Comparison of ENCODE assay signal across 19 cellular contexts in genomic region chr1:208077232-208077751, GRCh38.
DNase-seq lines count a peak whose midpoint lies in the region; ATAC-seq, FAIRE-seq and TF ChIP-seq lines count a peak whose summit lies in the region.
"Had no signal": no experiment of that assay in that cellular context is flagged by ENCODE, and none has a peak within 500 bp of the region (broad histone marks: within the 10 kb centered on the region; RNA-seq: fewer than 3 reads in every experiment).

No MANE protein-coding gene starts in this region.

- H3K36me3 ChIP-seq in GM12878 (ENCODE audit: control insufficient read depth in 2 of 2, insufficient read depth in 2 of 2, low read length in 1 of 2), result no peaks in the 10 kb centered on the region

- TF ChIP-seq CTCF in GM12878 (IDR thresholded peaks at IDR 0.05 in 2 of 3, conservative IDR thresholded peaks at IDR 0.05 in 1 of 3; ENCODE audit: control insufficient read depth in 2 of 3, extremely low read depth in 1 of 3, insufficient read depth in 1 of 3, low read depth in 3 of 3, low read length in 3 of 3) (no peak), nephron (IDR thresholded peaks at IDR 0.05; ENCODE audit: unreplicated experiment in 3 of 3) (no peak)

- no peak overlapping the region for H2AFZ ChIP-seq in GM12878 (ENCODE audit: control insufficient read depth, low read depth, low read length)
- H2AFZ ChIP-seq: hepatocyte had no signal

- no peak overlapping the region for H3K4me3 ChIP-seq in GM12878
- H3K4me3 ChIP-seq: hepatocyte, testis had no signal

- H3K4me3 Mint-ChIP-seq in nephron, result peak overlapping the region in 1 of 3 experiments; percentile 9
- H3K4me3 Mint-ChIP-seq: activated B cell treated with CpG ODN at 0.5 μM for 24 hours; activated CD8-positive, alpha-beta T cell treated with anti-CD3 and anti-CD28 coated beads, Interleukin-2, amount 10 ng/mL, durations not matched to agents 7 days and 5 days; activated naive CD8-positive, alpha-beta T cell; activated T-cell treated with anti-CD3 and anti-CD28 coated beads, Interleukin-2, amount 50 U/mL, for 24 hours; CD4-positive, CD25-positive, alpha-beta regulatory T cell; natural killer cell had no signal

- FAIRE-seq in GM12878 (lab: Jason Lieb, UNC), result no peak
- FAIRE-seq: colon had no signal

- no peak overlapping the region for H3K9ac ChIP-seq in GM12878 (ENCODE audit: control insufficient read depth, insufficient read depth, low read length)

- H3K9me3 Mint-ChIP-seq in nephron, result no peaks in the 10 kb centered on the region
- H3K9me3 Mint-ChIP-seq: activated B cell treated with CpG ODN at 0.5 μM for 24 hours; activated T-cell treated with anti-CD3 and anti-CD28 coated beads, Interleukin-2, amount 50 U/mL, for 24 hours; CD4-positive, CD25-positive, alpha-beta regulatory T cell; natural killer cell had no signal

- no peaks in the 10 kb centered on the region for H3K79me2 ChIP-seq in GM12878 (ENCODE audit: control insufficient read depth, insufficient read depth, low read length)
- H3K79me2 ChIP-seq: hepatocyte had no signal

- H3K9me3 ChIP-seq in GM12878 (replicated peaks; ENCODE audit: control insufficient read depth, insufficient read depth, low read length), result no peaks in the 10 kb centered on the region
- H3K9me3 ChIP-seq: testis had no signal

- TF ChIP-seq POLR2A in GM12878 (IDR thresholded peaks at IDR 0.05; ENCODE audit: low read depth, low read length), result no peak

- TF ChIP-seq EP300 in GM12878 (IDR thresholded peaks at IDR 0.05; ENCODE audit: borderline replicate concordance in 1 of 2, control insufficient read depth in 1 of 2, low read depth in 2 of 2, low read length in 2 of 2), result no peak

- peaks cover 55% of the 10 kb centered on the region for H3K4me1 Mint-ChIP-seq in nephron
- H3K4me1 Mint-ChIP-seq: activated B cell treated with CpG ODN at 0.5 μM for 24 hours; CD4-positive, CD25-positive, alpha-beta regulatory T cell; natural killer cell had no signal

- no TSS peak for BruUV-seq in GM12878 (replicated peaks; lab: Mats Ljungman, UMichigan)

- SMC1A ChIA-PET in GM12878 (lab: Charles Lee; ENCODE audit: uncharacterized antibody, unreplicated experiment), result no interaction called here

- POLR2A ChIA-PET in GM12878 (lab: Charles Lee), result no interaction called here

- WGBS in GM12878 (ENCODE audit: insufficient coverage, insufficient replicate concordance, low lambda C conversion rate, missing lambda C conversion rate), result 28% methylated on average over 12 of the region's 12 CpGs

- in situ Hi-C loops in GM12878 (cut with MboI), result no loop called here

- peaks cover 57% of the 10 kb centered on the region for H3K36me3 Mint-ChIP-seq in nephron (ENCODE audit: low read depth)
- H3K36me3 Mint-ChIP-seq: activated naive CD8-positive, alpha-beta T cell; CD4-positive, CD25-positive, alpha-beta regulatory T cell; natural killer cell had no signal

- H4K20me1 ChIP-seq in GM12878 (ENCODE audit: control insufficient read depth, insufficient read depth), result no peaks in the 10 kb centered on the region

- peaks cover 0 to 3% of the 10 kb centered on the region in 2 experiments; a peak in 3 of 4 replicates for H3K27me3 ChIP-seq in GM12878 (replicated peaks in 1 of 2; ENCODE audit: control insufficient read depth in 2 of 2, insufficient read depth in 2 of 2, low read length in 1 of 2)
- H3K27me3 ChIP-seq: hepatocyte, testis had no signal

- CTCF ChIA-PET in GM12878 (lab: Yijun Ruan, JAX), result no interaction called here

- intact Hi-C loops in GM12878 (cut with micrococcal nuclease; ENCODE audit: unreplicated experiment), result no loop called here

- peak; percentile 50 for DNase-seq in Ammon's horn (ENCODE audit: low spot score)
- peak; percentile 57 to 64 for DNase-seq in Kasumi-1 (lab: John Stamatoyannopoulos, UW)
- no peak for DNase-seq in GM12878 (ENCODE audit: low read depth, low spot score)
- no peak for DNase-seq in kidney glomerular epithelial cell (lab: John Stamatoyannopoulos, UW)
- DNase-seq in GDM1 (lab: John Stamatoyannopoulos, UW), result no peak
- DNase-seq in glomerular visceral epithelial cell (ENCODE audit: extremely low spot score), result no peak
- DNase-seq in activated CD4-positive, alpha-beta T cell treated with anti-CD3 and anti-CD28 coated beads, Interleukin-2, amount 50 U/mL, for 1 hour, result no peak
- DNase-seq: activated B cell treated with CpG ODN at 0.5 μM for 24 hours; activated CD8-positive, alpha-beta T cell treated with anti-CD3 and anti-CD28 coated beads, Interleukin-2, amount 10 ng/mL, durations not matched to agents 7 days and 5 days; activated T-cell treated with anti-CD3 and anti-CD28 coated beads, Interleukin-2, amount 50 U/mL, for 24 hours; CD4-positive, CD25-positive, alpha-beta regulatory T cell; KG1; natural killer cell; NCI-H510A; testis had no signal

- peak; percentile 31; the same call in 1 of the 3 replicates for ATAC-seq in GM12878
- ATAC-seq: activated CD8-positive, alpha-beta T cell treated with anti-CD3 and anti-CD28 coated beads, Interleukin-2, amount 10 ng/mL, durations not matched to agents 7 days and 5 days had no signal

- peaks cover 10% of the 10 kb centered on the region for H3K27me3 Mint-ChIP-seq in nephron (ENCODE audit: low read depth)
- H3K27me3 Mint-ChIP-seq: activated naive CD8-positive, alpha-beta T cell; activated T-cell treated with anti-CD3 and anti-CD28 coated beads, Interleukin-2, amount 50 U/mL, for 24 hours had no signal

- H3K4me1 ChIP-seq in GM12878 (ENCODE audit: control insufficient read depth, insufficient read depth, low read length), result no peaks in the 10 kb centered on the region

- TF ChIP-seq RAD21 in GM12878 (IDR thresholded peaks at IDR 0.05; ENCODE audit: insufficient read depth, low read depth, low read length), result no peak

- no peak overlapping the region for H3K4me2 ChIP-seq in GM12878 (ENCODE audit: control insufficient read depth, insufficient read depth)
- H3K4me2 ChIP-seq: hepatocyte had no signal

- peak overlapping the region in 2 of 3 experiments; percentile 48 to 63 for H3K27ac Mint-ChIP-seq in nephron
- H3K27ac Mint-ChIP-seq: activated B cell treated with CpG ODN at 0.5 μM for 24 hours; activated CD8-positive, alpha-beta T cell treated with anti-CD3 and anti-CD28 coated beads, Interleukin-2, amount 10 ng/mL, durations not matched to agents 7 days and 5 days; activated naive CD8-positive, alpha-beta T cell; activated T-cell treated with anti-CD3 and anti-CD28 coated beads, Interleukin-2, amount 50 U/mL, for 24 hours; CD4-positive, CD25-positive, alpha-beta regulatory T cell; natural killer cell had no signal

- RAD21 ChIA-PET in GM12878 (lab: Charles Lee; ENCODE audit: unreplicated experiment), result no interaction called here

- H3K27ac ChIP-seq in GM12878 (ENCODE audit: control insufficient read depth, insufficient read depth), result no peak overlapping the region
- H3K27ac ChIP-seq: hepatocyte, testis had no signal

TF ChIP-seq in GM12878, 131 proteins besides CTCF, POLR2A, EP300 and RAD21:
- no peak for TF ChIP-seq SP1 (IDR thresholded peaks at IDR 0.05; ENCODE audit: low read depth, low read length)
- TF ChIP-seq, protein P1, sequence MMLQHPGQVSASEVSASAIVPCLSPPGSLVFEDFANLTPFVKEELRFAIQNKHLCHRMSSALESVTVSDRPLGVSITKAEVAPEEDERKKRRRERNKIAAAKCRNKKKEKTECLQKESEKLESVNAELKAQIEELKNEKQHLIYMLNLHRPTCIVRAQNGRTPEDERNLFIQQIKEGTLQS (IDR thresholded peaks at IDR 0.05; ENCODE audit: borderline replicate concordance, extremely low read depth, low read depth, low read length), result no peak
- TF ChIP-seq ZNF622 (IDR thresholded peaks at IDR 0.05), result no peak
- TF ChIP-seq ZBED1 (IDR thresholded peaks at IDR 0.05; ENCODE audit: borderline replicate concordance), result no peak
- no peak for TF ChIP-seq HSF1 (IDR thresholded peaks at IDR 0.05; ENCODE audit: low read depth, low read length)
- TF ChIP-seq BMI1 (IDR thresholded peaks at IDR 0.05; ENCODE audit: borderline replicate concordance), result no peak
- no peak for TF ChIP-seq YY1 (IDR thresholded peaks at IDR 0.05; ENCODE audit: low read depth, low read length)
- TF ChIP-seq, protein P2, sequence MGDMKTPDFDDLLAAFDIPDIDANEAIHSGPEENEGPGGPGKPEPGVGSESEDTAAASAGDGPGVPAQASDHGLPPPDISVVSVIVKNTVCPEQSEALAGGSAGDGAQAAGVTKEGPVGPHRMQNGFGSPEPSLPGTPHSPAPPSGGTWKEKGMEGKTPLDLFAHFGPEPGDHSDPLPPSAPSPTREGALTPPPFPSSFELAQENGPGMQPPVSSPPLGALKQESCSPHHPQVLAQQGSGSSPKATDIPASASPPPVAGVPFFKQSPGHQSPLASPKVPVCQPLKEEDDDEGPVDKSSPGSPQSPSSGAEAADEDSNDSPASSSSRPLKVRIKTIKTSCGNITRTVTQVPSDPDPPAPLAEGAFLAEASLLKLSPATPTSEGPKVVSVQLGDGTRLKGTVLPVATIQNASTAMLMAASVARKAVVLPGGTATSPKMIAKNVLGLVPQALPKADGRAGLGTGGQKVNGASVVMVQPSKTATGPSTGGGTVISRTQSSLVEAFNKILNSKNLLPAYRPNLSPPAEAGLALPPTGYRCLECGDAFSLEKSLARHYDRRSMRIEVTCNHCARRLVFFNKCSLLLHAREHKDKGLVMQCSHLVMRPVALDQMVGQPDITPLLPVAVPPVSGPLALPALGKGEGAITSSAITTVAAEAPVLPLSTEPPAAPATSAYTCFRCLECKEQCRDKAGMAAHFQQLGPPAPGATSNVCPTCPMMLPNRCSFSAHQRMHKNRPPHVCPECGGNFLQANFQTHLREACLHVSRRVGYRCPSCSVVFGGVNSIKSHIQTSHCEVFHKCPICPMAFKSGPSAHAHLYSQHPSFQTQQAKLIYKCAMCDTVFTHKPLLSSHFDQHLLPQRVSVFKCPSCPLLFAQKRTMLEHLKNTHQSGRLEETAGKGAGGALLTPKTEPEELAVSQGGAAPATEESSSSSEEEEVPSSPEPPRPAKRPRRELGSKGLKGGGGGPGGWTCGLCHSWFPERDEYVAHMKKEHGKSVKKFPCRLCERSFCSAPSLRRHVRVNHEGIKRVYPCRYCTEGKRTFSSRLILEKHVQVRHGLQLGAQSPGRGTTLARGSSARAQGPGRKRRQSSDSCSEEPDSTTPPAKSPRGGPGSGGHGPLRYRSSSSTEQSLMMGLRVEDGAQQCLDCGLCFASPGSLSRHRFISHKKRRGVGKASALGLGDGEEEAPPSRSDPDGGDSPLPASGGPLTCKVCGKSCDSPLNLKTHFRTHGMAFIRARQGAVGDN (IDR thresholded peaks at IDR 0.05), result no peak

Comparison
In these comparisons a context has a peak if more than half of its experiments do, and no peak if none do; other contexts are left out.
1. DNase-seq: peak in Ammon's horn (single experiment) and Kasumi-1 (2 of 2); none in GM12878 (single experiment), kidney glomerular epithelial cell (single experiment), GDM1 (single experiment), glomerular visceral epithelial cell (single experiment) and activated CD4-positive, alpha-beta T cell treated with anti-CD3 and anti-CD28 coated beads, Interleukin-2, amount 50 U/mL, for 1 hour (single experiment).